ENCODE assay signal across 8 cellular contexts in the genomic region with DNA sequence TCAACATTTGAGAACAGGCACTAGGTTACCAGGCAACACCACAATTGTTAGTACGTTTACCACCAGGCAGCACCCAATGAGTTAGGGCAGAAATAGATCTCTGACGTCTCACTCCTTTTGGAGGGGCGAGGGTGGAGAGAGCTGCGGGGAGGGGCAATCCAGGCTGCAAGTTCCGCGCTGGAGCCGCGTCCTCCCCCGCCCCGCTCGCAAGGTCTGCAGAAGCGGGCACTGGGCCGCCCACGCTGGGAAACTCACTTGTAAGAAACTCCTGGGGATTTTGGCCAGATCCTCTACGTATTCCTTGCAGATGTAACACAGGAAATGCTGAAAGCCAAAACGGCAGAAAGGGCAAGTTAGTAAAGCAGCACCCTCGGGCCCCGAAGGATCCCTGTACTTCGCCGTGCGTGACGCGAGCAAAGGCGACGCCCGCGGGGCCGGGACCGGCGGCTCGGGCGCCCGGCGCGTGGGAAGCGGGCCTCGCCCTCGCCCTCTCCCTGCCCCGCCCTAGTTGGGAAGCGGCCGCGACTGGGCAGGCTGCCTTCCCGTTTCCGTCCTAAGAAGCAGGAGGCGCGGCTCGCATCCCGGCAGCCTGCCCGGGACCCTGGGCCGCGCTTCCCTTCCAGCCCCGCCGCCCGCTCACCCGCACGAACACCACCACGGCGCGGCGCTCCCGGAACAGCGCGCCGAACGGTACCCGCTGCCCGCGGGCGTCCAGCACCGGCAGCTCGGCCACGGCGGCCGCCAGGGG. TPM values are rescaled to one million over a fixed set of nuclear protein-coding genes. Genes with fewer than 3 reads are reported as not detected.
A peak's percentile ranks its signal among the peaks of the same experiment; 100 is the strongest.
DNase-seq lines count a peak whose midpoint lies in the region; ATAC-seq and TF ChIP-seq lines count a peak whose summit lies in the region.

No MANE protein-coding gene starts in this region.

- no peak overlapping the region for H2BK120ac ChIP-seq in H9 (ENCODE audit: low read depth, low read length, poor library complexity, severe bottlenecking)

- DNase-seq in ELR (ENCODE audit: low read depth) (peak; percentile 80), H9 (peak; percentile 81), NCI-H1092 treated with DMSO at 0.1 percent for 48 hours (lab: John Stamatoyannopoulos, UW) (peak; percentile 75), T-helper 17 cell (peak; percentile 62 to 74 (median 73)), right atrium auricular region (ENCODE audit: low spot score) (peak; percentile 90), prostate gland (ENCODE audit: low spot score) (peak; percentile 57), upper lobe of right lung (peak; percentile 92)

- peaks cover 13% of the 10 kb centered on the region for H3K27me3 Mint-ChIP-seq in H9 (ENCODE audit: low read depth)
- H3K27me3 Mint-ChIP-seq in T-helper 17 cell: no peaks in the 10 kb centered on the region

- no peak overlapping the region for H2AK5ac ChIP-seq in H9 (ENCODE audit: insufficient read length, low read length)

- no peak overlapping the region for H4K8ac ChIP-seq in H9 (replicated peaks; ENCODE audit: insufficient read length, low read depth, low read length)

- H3K4me1 Mint-ChIP-seq in H9 (peaks cover 4 to 10% of the 10 kb centered on the region in 2 experiments), T-helper 17 cell (peaks cover 29% of the 10 kb centered on the region)

- H2BK15ac ChIP-seq in H9 (ENCODE audit: low read depth, low read length): no peak overlapping the region

- no peaks in the 10 kb centered on the region for H3K79me1 ChIP-seq in H9 (ENCODE audit: insufficient read depth, low read depth, low read length, poor library complexity, severe bottlenecking)

- no peak overlapping the region for H4K5ac ChIP-seq in H9 (ENCODE audit: insufficient read length, low read depth, low read length)

- H3K9ac ChIP-seq in H9 (ENCODE audit: extremely low read depth, insufficient read length, low read length): no peak overlapping the region

- no peak overlapping the region for H4K91ac ChIP-seq in H9 (ENCODE audit: insufficient read length, low read depth, low read length)

- TF ChIP-seq CTCF in H9 (conservative IDR thresholded peaks at IDR 0.05) (no peak; the same call in 2 of the 3 replicates), right atrium auricular region (IDR thresholded peaks at IDR 0.05) (peak in 1 of 2 donors; percentile 14), prostate gland (IDR thresholded peaks at IDR 0.05) (peak in 1 of 4 experiments; percentile 43), upper lobe of right lung (IDR thresholded peaks at IDR 0.05) (no peak)

- H3K36me3 ChIP-seq in right atrium auricular region (peaks cover 12% of the 10 kb centered on the region), prostate gland (peaks cover 0 to 4% of the 10 kb centered on the region in 2 donors), upper lobe of right lung (peaks cover 23% of the 10 kb centered on the region)

- no peaks in the 10 kb centered on the region for H3K9me3 Mint-ChIP-seq in H9

- peak overlapping the region; percentile 82 to 90 for H3K4me3 Mint-ChIP-seq in H9
- H3K4me3 Mint-ChIP-seq in T-helper 17 cell: peak overlapping the region; percentile 97

- H3K4me3 ChIP-seq in right atrium auricular region: peak overlapping the region; percentile 64 to 68
- peak overlapping the region; percentile 68 to 73 for H3K4me3 ChIP-seq in prostate gland
- H3K4me3 ChIP-seq in upper lobe of right lung: peak overlapping the region; percentile 75

- H3K56ac ChIP-seq in H9 (ENCODE audit: insufficient read length, low read depth, low read length): no peak overlapping the region

- H3K79me2 ChIP-seq in H9 (ENCODE audit: insufficient read depth, low read length): no peaks in the 10 kb centered on the region

- no peaks in the 10 kb centered on the region for H3K23me2 ChIP-seq in H9 (ENCODE audit: insufficient read length, low read depth, low read length, poor library complexity, severe bottlenecking)

- no peaks in the 10 kb centered on the region for H4K20me1 ChIP-seq in H9 (ENCODE audit: control insufficient read depth, insufficient read depth, insufficient read length)

- H3K14ac ChIP-seq in H9 (ENCODE audit: insufficient read depth, low read length): peak overlapping the region; percentile 26

- no peak overlapping the region for H2AFZ ChIP-seq in H9 (ENCODE audit: low read length)

- H3K4ac ChIP-seq in H9 (ENCODE audit: low read depth, low read length): no peak overlapping the region

- H3K27ac Mint-ChIP-seq in H9 (peak overlapping the region; percentile 24 to 94 (median 55); a peak in 5 of 7 replicates), T-helper 17 cell (peak overlapping the region; percentile 99)

- peak; percentile 87 for ATAC-seq in T-helper 17 cell
- peak; percentile 90 for ATAC-seq in upper lobe of right lung

- no peak overlapping the region for H3K23ac ChIP-seq in H9 (ENCODE audit: insufficient read length, low read depth, low read length)

- H3K9me3 ChIP-seq in H9 (ENCODE audit: control insufficient read depth, low read depth, low read length) (no peaks in the 10 kb centered on the region), T-helper 17 cell (ENCODE audit: control insufficient read depth, low read length, poor library complexity, severe bottlenecking) (no peaks in the 10 kb centered on the region), right atrium auricular region (no peaks in the 10 kb centered on the region), prostate gland (no peaks in the 10 kb centered on the region), upper lobe of right lung (no peaks in the 10 kb centered on the region)

- no peak overlapping the region for H2BK5ac ChIP-seq in H9 (ENCODE audit: insufficient read length, low read length)

- intact Hi-C loops in prostate gland (cut with DNase I): loop anchor here (2.0 to 5.0 kb wide), 4 partner anchors 37 to 236 kb away; partner anchors contain the start of genes CDC14B, HABP4 and ZNF367
- intact Hi-C loops in upper lobe of right lung (cut with DNase I): loop anchor here (10.0 kb wide), 1 partner anchor 330 kb away; no protein-coding TSS in a partner anchor

- no peak for TF ChIP-seq POLR2A in prostate gland (IDR thresholded peaks at IDR 0.05)

- H3K27ac ChIP-seq in H9 (ENCODE audit: insufficient read length, low read depth, low read length) (no peak overlapping the region), angular gyrus (ENCODE audit: low read depth, low read length) (peak overlapping the region; percentile 82), right atrium auricular region (peak overlapping the region; percentile 95 to 96), prostate gland (peak overlapping the region; percentile 93 to 95), upper lobe of right lung (peak overlapping the region; percentile 96)

- H2BK20ac ChIP-seq in H9 (ENCODE audit: low read depth, low read length, poor library complexity, severe bottlenecking): no peak overlapping the region

- H3K18ac ChIP-seq in H9 (ENCODE audit: insufficient read length, low read depth, low read length): peak overlapping the region; percentile 6

- H3K4me1 ChIP-seq in H9 (ENCODE audit: insufficient read depth, low read length) (no peaks in the 10 kb centered on the region), right atrium auricular region (peaks cover 0 to 23% of the 10 kb centered on the region in 2 donors), prostate gland (replicated peaks) (no peaks in the 10 kb centered on the region), upper lobe of right lung (peaks cover 7% of the 10 kb centered on the region)

- H3K27me3 ChIP-seq in H9 (ENCODE audit: insufficient read depth, low read length) (no peaks in the 10 kb centered on the region), right atrium auricular region (no peaks in the 10 kb centered on the region), prostate gland (replicated peaks; ENCODE audit: insufficient read depth) (no peaks in the 10 kb centered on the region), upper lobe of right lung (no peaks in the 10 kb centered on the region)

- peak overlapping the region; percentile 62 for H3K4me2 ChIP-seq in H9 (ENCODE audit: insufficient read depth, insufficient read length, low read length)

- no peak overlapping the region for H3T11ph ChIP-seq in H9 (ENCODE audit: low read length)

- H2BK12ac ChIP-seq in H9 (ENCODE audit: insufficient read length, low read depth, low read length): no peak overlapping the region

- H3K36me3 Mint-ChIP-seq in H9 (ENCODE audit: insufficient read depth in 1 of 3, low read depth in 3 of 3): no peaks in the 10 kb centered on the region; a peak in 3 of 7 replicates
- peaks cover 3% of the 10 kb centered on the region for H3K36me3 Mint-ChIP-seq in T-helper 17 cell (ENCODE audit: low read depth)

- no CpG with 5 or more reads among the region's 74 CpGs for WGBS in H9 (ENCODE audit: extremely low coverage, insufficient read length, low lambda C conversion rate)
- under 1% methylated on average over 74 of the region's 74 CpGs for WGBS in prostate gland

RNA-seq across cellular contexts. Expression of gene PRXL2C, which starts 0.5 kb away (rescaled TPM):
- total RNA-seq in H9 (2021): 4.7 and 5.9 TPM in 2 replicates
- 10 to 100 TPM; 21.1 to 25.8 TPM for total RNA-seq in T-helper 17 cell
- 10 to 100 TPM; 14.2 to 22.4 TPM for total RNA-seq in right atrium auricular region
- 10 to 100 TPM; 14.3 to 14.6 TPM for total RNA-seq in prostate gland
- total RNA-seq in upper lobe of right lung: 25.6 TPM

RNA-seq across cellular contexts. Expression of gene CDC14B, which starts 35.0 kb away (rescaled TPM):
- total RNA-seq in H9 (2021): 26.6 and 28.4 TPM in 2 replicates
- total RNA-seq in T-helper 17 cell: 10 to 100 TPM in 1 of 2 donors, 1 to 10 TPM in 1; 5.9 to 16.4 TPM
- 10 to 100 TPM; 18.4 to 19.2 TPM for total RNA-seq in right atrium auricular region
- 10 to 100 TPM; 27.0 to 34.7 TPM for total RNA-seq in prostate gland
- 14.5 TPM for total RNA-seq in upper lobe of right lung
